8 cellular contexts compared by ENCODE assay signal in the genomic region with DNA sequence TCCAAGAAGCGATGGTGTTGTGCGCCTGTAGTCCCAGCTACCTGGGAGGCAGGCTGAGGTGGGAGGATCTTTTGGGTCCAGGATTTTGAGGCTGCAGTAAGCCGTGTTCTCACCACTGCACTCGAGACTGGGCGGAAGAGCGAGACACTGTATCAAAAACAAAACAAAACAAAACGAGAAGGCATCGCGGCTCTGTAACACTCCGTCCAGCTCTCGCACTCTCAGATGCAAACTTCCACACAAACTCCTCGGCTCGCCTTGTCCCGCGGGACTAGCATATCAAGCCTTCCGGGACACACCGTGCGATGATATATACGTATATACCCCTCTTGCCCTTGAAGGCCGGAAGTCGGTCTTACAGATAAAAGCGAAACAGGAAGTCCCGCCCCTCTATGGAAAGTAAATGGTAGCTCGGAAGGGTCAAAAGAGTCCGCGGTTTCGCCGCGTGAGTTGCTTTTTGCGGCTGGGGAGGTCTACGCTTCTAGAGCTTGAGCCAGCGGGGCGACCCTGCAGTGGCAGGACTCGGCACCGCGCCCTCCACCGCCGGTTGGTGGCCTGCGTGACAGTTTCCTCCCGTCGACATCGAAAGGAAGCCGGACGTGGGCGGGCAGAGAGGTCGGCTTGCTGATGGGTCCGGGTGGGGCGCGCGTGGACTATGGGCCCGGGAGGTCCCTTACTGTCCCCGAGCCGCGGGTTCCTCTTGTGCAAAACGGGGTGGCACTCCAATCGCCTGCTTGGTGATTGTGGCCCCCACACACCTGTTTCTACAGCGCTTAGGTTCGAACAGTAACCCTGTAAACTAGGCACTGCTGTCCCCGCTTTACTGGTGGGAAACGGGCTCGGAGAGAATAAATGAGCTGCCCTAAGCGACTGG. TPM values are rescaled to one million over a fixed set of nuclear protein-coding genes. Genes with fewer than 3 reads are reported as not detected.
A peak's percentile ranks its signal among the peaks of the same experiment; 100 is the strongest.
DNase-seq lines count a peak whose midpoint lies in the region; ATAC-seq and TF ChIP-seq lines count a peak whose summit lies in the region.

A gene with protein sequence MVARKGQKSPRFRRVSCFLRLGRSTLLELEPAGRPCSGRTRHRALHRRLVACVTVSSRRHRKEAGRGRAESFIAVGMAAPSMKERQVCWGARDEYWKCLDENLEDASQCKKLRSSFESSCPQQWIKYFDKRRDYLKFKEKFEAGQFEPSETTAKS (plus strand): TSS at position 393 of the 874 bp plus-strand sequence. CDS start 11 bp downstream, at position 404.

- H3K4me3 ChIP-seq in PC-3 (ENCODE audit: low read length) = peak within 1 kb of the TSS; percentile 97
- peak within 1 kb of the TSS; percentile 77 for H3K4me3 ChIP-seq in epithelial cell of proximal tubule (ENCODE audit: low read depth, low read length)

- CTCF ChIA-PET in PC-3 (lab: Charles Lee) = no interaction called here

- H3K9me2 ChIP-seq in PC-3 (replicated peaks; ENCODE audit: low read length) = no peaks in the 10 kb centered on the region

- DNase-seq in DMS 273 treated with DMSO at 0.1 percent for 48 hours (lab: John Stamatoyannopoulos, UW) (peak; percentile 92), PC-3 (peak; percentile 91), activated T-cell treated with anti-CD3 and anti-CD28 coated beads for 48 hours (ENCODE audit: low read depth) (peak; percentile 85), epithelial cell of proximal tubule (ENCODE audit: low read depth) (peak; percentile 83), mucosa of gallbladder (ENCODE audit: low spot score) (peak; percentile 92)
- DNase-seq in stimulated activated CD8-positive, alpha-beta memory T cell treated with anti-CD3 and anti-CD28 coated beads, Interleukin-4, amount 100 ng/mL, for 4 hours (ENCODE audit: low read depth in 2 of 2, low spot score in 1 of 2) = peak; percentile 79 to 84

- H3K4me2 ChIP-seq in PC-3 (ENCODE audit: low read length) = peak within 1 kb of the TSS; percentile 92

- TSS peak; percentile 94 for BruUV-seq in PC-3 (replicated peaks; lab: Mats Ljungman, UMichigan)

- H3K27ac ChIP-seq in PC-3 (ENCODE audit: low read length) = peak within 1 kb of the TSS; percentile 96

- H2AFZ ChIP-seq in PC-3 (ENCODE audit: low read length) = peak within 1 kb of the TSS; percentile 95

- H3K9ac ChIP-seq in PC-3 (ENCODE audit: low read length) = peak within 1 kb of the TSS; percentile 98

- TF ChIP-seq EP300 in Ishikawa (IDR thresholded peaks at IDR 0.05; ENCODE audit: borderline replicate concordance) = no peak

- POLR2A ChIA-PET in PC-3 (lab: Charles Lee; ENCODE audit: unreplicated experiment) = interaction anchor here (0.6 to 0.7 kb wide), 2 partner anchors 77 to 1470 kb away, joined by 3 to 11 read pairs; no protein-coding TSS in a partner anchor

- ATAC-seq in GM21576 (IDR thresholded peaks at IDR 0.05; ENCODE audit: unreplicated experiment) (peak; percentile 92), PC-3 (peak; percentile 90)

- H3K79me2 ChIP-seq in PC-3 (ENCODE audit: low read length) = peaks cover 36% of the 10 kb centered on the region

- no peaks in the 10 kb centered on the region for H4K20me1 ChIP-seq in PC-3 (ENCODE audit: low read length)

- no peaks in the 10 kb centered on the region for H3K9me3 ChIP-seq in PC-3 (ENCODE audit: low read length)

- TF ChIP-seq CTCF in PC-3 (conservative IDR thresholded peaks at IDR 0.05; ENCODE audit: low read depth, low read length) (no peak), epithelial cell of proximal tubule (conservative IDR thresholded peaks at IDR 0.05; ENCODE audit: low read depth, low read length) (no peak)

- peaks cover 19% of the 10 kb centered on the region for H3K4me1 ChIP-seq in PC-3 (ENCODE audit: insufficient read depth, low read length)

- no peak for TF ChIP-seq RAD21 in Ishikawa (IDR thresholded peaks at IDR 0.05; ENCODE audit: low read depth)

- peaks cover 11% of the 10 kb centered on the region for H3K36me3 ChIP-seq in PC-3 (ENCODE audit: low read depth, low read length)

- H3K27me3 ChIP-seq in PC-3 (ENCODE audit: low read length) = no peaks in the 10 kb centered on the region

- H3F3A ChIP-seq in PC-3 (ENCODE audit: low read length, unreplicated experiment) = no peaks in the 10 kb centered on the region

- intact Hi-C loops in PC-3 (cut with micrococcal nuclease) = loop anchor here (5.0 to 10.0 kb wide), 2 partner anchors 82 to 309 kb away; no protein-coding TSS in a partner anchor

TF ChIP-seq in Ishikawa, 13 proteins besides CTCF, POLR2A, EP300 and RAD21:
- no peak for TF ChIP-seq FOXM1 (IDR thresholded peaks at IDR 0.05; ENCODE audit: borderline replicate concordance, low read depth)
- peak; percentile 95 for TF ChIP-seq EGR1 (IDR thresholded peaks at IDR 0.05)
- TF ChIP-seq TEAD4 (IDR thresholded peaks at IDR 0.05) = no peak
- TF ChIP-seq, protein P1, sequence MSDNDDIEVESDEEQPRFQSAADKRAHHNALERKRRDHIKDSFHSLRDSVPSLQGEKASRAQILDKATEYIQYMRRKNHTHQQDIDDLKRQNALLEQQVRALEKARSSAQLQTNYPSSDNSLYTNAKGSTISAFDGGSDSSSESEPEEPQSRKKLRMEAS (IDR thresholded peaks at IDR 0.05) = peak; percentile 55
- no peak for TF ChIP-seq ZBTB7A (IDR thresholded peaks at IDR 0.05; ENCODE audit: low read depth)
- TF ChIP-seq TAF1 (IDR thresholded peaks at IDR 0.05; ENCODE audit: low read depth) = peak; percentile 65
- no peak; the same call in 1 of the 2 replicates for TF ChIP-seq TCF12 (IDR thresholded peaks at IDR 0.05; ENCODE audit: low read depth)
- TF ChIP-seq, protein P2, sequence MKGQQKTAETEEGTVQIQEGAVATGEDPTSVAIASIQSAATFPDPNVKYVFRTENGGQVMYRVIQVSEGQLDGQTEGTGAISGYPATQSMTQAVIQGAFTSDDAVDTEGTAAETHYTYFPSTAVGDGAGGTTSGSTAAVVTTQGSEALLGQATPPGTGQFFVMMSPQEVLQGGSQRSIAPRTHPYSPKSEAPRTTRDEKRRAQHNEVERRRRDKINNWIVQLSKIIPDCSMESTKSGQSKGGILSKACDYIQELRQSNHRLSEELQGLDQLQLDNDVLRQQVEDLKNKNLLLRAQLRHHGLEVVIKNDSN (IDR thresholded peaks at IDR 0.05) = peak; percentile 20; the same call in 1 of the 2 replicates
- peak; percentile 65; the same call in 1 of the 2 replicates for TF ChIP-seq YY1 (IDR thresholded peaks at IDR 0.05; ENCODE audit: low read depth)
- TF ChIP-seq NFIC (IDR thresholded peaks at IDR 0.05) = no peak
- no peak for TF ChIP-seq CEBPB (IDR thresholded peaks at IDR 0.05)
- TF ChIP-seq, protein P3, sequence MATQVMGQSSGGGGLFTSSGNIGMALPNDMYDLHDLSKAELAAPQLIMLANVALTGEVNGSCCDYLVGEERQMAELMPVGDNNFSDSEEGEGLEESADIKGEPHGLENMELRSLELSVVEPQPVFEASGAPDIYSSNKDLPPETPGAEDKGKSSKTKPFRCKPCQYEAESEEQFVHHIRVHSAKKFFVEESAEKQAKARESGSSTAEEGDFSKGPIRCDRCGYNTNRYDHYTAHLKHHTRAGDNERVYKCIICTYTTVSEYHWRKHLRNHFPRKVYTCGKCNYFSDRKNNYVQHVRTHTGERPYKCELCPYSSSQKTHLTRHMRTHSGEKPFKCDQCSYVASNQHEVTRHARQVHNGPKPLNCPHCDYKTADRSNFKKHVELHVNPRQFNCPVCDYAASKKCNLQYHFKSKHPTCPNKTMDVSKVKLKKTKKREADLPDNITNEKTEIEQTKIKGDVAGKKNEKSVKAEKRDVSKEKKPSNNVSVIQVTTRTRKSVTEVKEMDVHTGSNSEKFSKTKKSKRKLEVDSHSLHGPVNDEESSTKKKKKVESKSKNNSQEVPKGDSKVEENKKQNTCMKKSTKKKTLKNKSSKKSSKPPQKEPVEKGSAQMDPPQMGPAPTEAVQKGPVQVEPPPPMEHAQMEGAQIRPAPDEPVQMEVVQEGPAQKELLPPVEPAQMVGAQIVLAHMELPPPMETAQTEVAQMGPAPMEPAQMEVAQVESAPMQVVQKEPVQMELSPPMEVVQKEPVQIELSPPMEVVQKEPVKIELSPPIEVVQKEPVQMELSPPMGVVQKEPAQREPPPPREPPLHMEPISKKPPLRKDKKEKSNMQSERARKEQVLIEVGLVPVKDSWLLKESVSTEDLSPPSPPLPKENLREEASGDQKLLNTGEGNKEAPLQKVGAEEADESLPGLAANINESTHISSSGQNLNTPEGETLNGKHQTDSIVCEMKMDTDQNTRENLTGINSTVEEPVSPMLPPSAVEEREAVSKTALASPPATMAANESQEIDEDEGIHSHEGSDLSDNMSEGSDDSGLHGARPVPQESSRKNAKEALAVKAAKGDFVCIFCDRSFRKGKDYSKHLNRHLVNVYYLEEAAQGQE (IDR thresholded peaks at IDR 0.05; ENCODE audit: low read depth) = no peak
- peak; percentile 49; the same call in 1 of the 2 replicates for TF ChIP-seq CREB1 (IDR thresholded peaks at IDR 0.05; ENCODE audit: low read depth)

RNA-seq across cellular contexts. Expression of the gene that starts here (rescaled TPM):
- 28.9 and 43.1 TPM in 2 replicates for total RNA-seq in PC-3 (2014; rRNA removed)
- total RNA-seq in epithelial cell of proximal tubule = 31.8 and 34.4 TPM in 2 replicates
- 34.4 TPM for total RNA-seq in mucosa of gallbladder

Comparison
In these comparisons a context has a peak if more than half of its experiments do, and no peak if none do; other contexts are left out.
1. Peak in every context shown above with its lines: DNase-seq, ATAC-seq, H3K4me3 ChIP-seq and H3K27ac ChIP-seq.